21 cellular contexts compared by ENCODE assay signal in the genomic region with DNA sequence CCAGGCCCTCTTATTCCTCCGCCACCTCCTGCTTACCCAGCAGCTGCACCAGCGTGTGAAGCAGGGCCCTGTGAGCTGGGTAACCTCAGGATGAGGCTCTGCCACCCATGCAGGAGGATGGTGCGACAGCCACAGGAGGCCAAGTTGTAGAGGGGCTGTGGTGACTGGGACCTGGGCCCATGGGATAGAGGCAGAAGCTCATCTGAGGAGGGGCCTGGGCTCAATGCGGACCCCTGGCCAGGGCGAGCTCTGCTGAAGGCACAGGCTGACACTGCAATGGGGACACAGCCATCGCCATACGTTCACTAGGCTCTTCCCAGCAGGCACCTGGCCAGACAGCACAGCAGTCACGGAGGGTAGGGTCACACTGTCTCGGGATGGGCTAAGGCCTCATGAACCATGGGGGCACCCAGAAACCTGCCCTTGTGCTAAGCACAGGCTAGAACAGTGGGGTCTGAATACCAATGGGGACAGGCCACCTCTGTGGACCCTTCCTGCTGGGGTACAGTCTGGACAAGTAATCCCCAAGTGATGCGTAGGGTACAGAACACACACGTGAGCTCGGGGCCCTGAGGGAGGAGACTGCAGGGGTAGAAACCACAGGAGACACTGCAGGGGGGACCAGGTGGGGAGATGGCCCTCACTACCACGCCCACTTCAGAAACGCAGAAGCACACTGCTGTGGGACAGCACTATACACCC. TPM values are rescaled to one million over a fixed set of nuclear protein-coding genes. Genes with fewer than 3 reads are reported as not detected.
DNase-seq lines count a peak whose midpoint lies in the region; ATAC-seq and TF ChIP-seq lines count a peak whose summit lies in the region.
"Had no signal": no experiment of that assay in that cellular context is flagged by ENCODE, and none has a peak within 500 bp of the region (broad histone marks: within the 10 kb centered on the region; RNA-seq: fewer than 3 reads in every experiment).

No MANE protein-coding gene starts in this region.

- H3K27me3 ChIP-seq in DND-41 (ENCODE audit: insufficient read depth, low read length, poor library complexity) (no peaks in the 10 kb centered on the region), sigmoid colon (no peaks in the 10 kb centered on the region), A673 (replicated peaks; ENCODE audit: insufficient read depth, low read depth, low read length, poor library complexity) (no peaks in the 10 kb centered on the region)
- H3K27me3 ChIP-seq: BE2C, MG63 had no signal

- intact Hi-C loops in sigmoid colon (cut with DNase I) (no loop called here), A673 (cut with micrococcal nuclease; ENCODE audit: unreplicated experiment) (no loop called here)

- peaks cover 54% of the 10 kb centered on the region for H3K36me3 ChIP-seq in DND-41 (ENCODE audit: insufficient read depth, low read length)
- no peaks in the 10 kb centered on the region for H3K36me3 ChIP-seq in sigmoid colon
- no peaks in the 10 kb centered on the region for H3K36me3 ChIP-seq in A673 (ENCODE audit: insufficient read depth, low read length, poor library complexity, severe bottlenecking)
- H3K36me3 ChIP-seq: BE2C, MG63 had no signal

- peaks cover 14% of the 10 kb centered on the region for H3K79me2 ChIP-seq in DND-41 (ENCODE audit: insufficient read depth, low read length)

- H3K4me1 ChIP-seq in DND-41 (ENCODE audit: insufficient read depth, low read length): no peaks in the 10 kb centered on the region
- no peaks in the 10 kb centered on the region for H3K4me1 ChIP-seq in sigmoid colon
- H3K4me1 ChIP-seq in A673 (ENCODE audit: insufficient read depth, low read length, poor library complexity, severe bottlenecking): no peaks in the 10 kb centered on the region

- no peak overlapping the region for H3K4me2 ChIP-seq in DND-41 (ENCODE audit: insufficient read depth, low read length)
- H3K4me2 ChIP-seq: GM23338 had no signal

- no peak overlapping the region for H3K9ac ChIP-seq in DND-41 (ENCODE audit: low read depth, low read length)

- H3K9me3 ChIP-seq in DND-41 (ENCODE audit: insufficient read depth, low read length, severe bottlenecking) (no peaks in the 10 kb centered on the region), sigmoid colon (no peaks in the 10 kb centered on the region), A673 (ENCODE audit: low read depth, low read length, poor library complexity, severe bottlenecking) (no peaks in the 10 kb centered on the region)
- H3K9me3 ChIP-seq: BE2C, MG63 had no signal

- TF ChIP-seq EP300 in sigmoid colon (IDR thresholded peaks at IDR 0.05): no peak

- CTCF ChIA-PET in A673 (lab: Charles Lee): no interaction called here

- no peak overlapping the region for H3K4me3 ChIP-seq in DND-41 (ENCODE audit: low read depth in 1 of 2, low read length in 2 of 2)
- H3K4me3 ChIP-seq in sigmoid colon: no peak overlapping the region
- no peak overlapping the region for H3K4me3 ChIP-seq in A673 (ENCODE audit: low read depth, low read length, poor library complexity, severe bottlenecking)
- H3K4me3 ChIP-seq: GM23338, MG63 had no signal

- POLR2A ChIA-PET in A673 (lab: Charles Lee; ENCODE audit: low non-redundant PET): no interaction called here

- DNase-seq in DND-41 (peak; percentile 1), epidermal melanocyte (ENCODE audit: insufficient read length, low spot score) (peak; percentile 8), sigmoid colon (peak; percentile 40), A673 (ENCODE audit: low spot score) (no peak)
- DNase-seq in activated CD8-positive, alpha-beta memory T cell treated with anti-CD3 and anti-CD28 coated beads, Interleukin-2, amount 50 U/mL, for 48 hours: peak; percentile 35
- no peak for DNase-seq in activated CD4-positive, alpha-beta T cell treated with anti-CD3 and anti-CD28 coated beads for 1 hour
- DNase-seq: BE2C; CD8-positive, alpha-beta memory T cell; GF-D8; Karpas-422; MG63; NCI-H1092 treated with DMSO at 0.1 percent for 48 hours; NCI-H1694 treated with DMSO at 0.1 percent for 48 hours; NCI-H446; NCI-H69; NK-92 treated with Interleukin-12 subunit alpha and Interleukin-12 subunit beta, amount 100 ng/mL, for 24 hours; RPMI8226; SIG-M5 had no signal

- H4K20me1 ChIP-seq in DND-41 (ENCODE audit: insufficient read depth, low read length): peaks cover 40% of the 10 kb centered on the region

- TF ChIP-seq CTCF in DND-41 (IDR thresholded peaks at IDR 0.05; ENCODE audit: borderline replicate concordance, extremely low read depth, low read length, poor library complexity, severe bottlenecking) (no peak), sigmoid colon (IDR thresholded peaks at IDR 0.05) (no peak), A673 (conservative IDR thresholded peaks at IDR 0.05; ENCODE audit: low read depth, low read length) (no peak)

- 91 to 94% methylated on average over 14 of the region's 14 CpGs for WGBS in sigmoid colon, 2 donors

- BruUV-seq in A673 (replicated peaks; lab: Mats Ljungman, UMichigan): no TSS peak

- no peak overlapping the region for H2AFZ ChIP-seq in DND-41 (ENCODE audit: low read depth, low read length)
- H2AFZ ChIP-seq: GM23338 had no signal

- no peak for TF ChIP-seq POLR2A in sigmoid colon (IDR thresholded peaks at IDR 0.05)

- peak overlapping the region; percentile 49 for H3K27ac ChIP-seq in DND-41 (ENCODE audit: low read length)
- no peak overlapping the region for H3K27ac ChIP-seq in sigmoid colon
- no peak overlapping the region for H3K27ac ChIP-seq in A673 (ENCODE audit: low read depth, low read length, poor library complexity, severe bottlenecking)

- no peak for ATAC-seq in DND-41 (ENCODE audit: insufficient read depth, low read depth)
- ATAC-seq in HG03159 (IDR thresholded peaks at IDR 0.05; ENCODE audit: unreplicated experiment): no peak
- no peak for ATAC-seq in HG03378 (IDR thresholded peaks at IDR 0.05; ENCODE audit: unreplicated experiment)
- ATAC-seq: GM23338 had no signal

RNA-seq across cellular contexts. Expression of gene GNB1L, which starts 35.3 kb away (rescaled TPM):
- total RNA-seq in sigmoid colon: 10 to 100 TPM in 1 of 4 donors, 1 to 10 TPM in 3; 3.6 to 15.0 (median 5.3) TPM
- polyA plus RNA-seq in sigmoid colon: 1 to 10 TPM; 2.5 to 7.0 (median 3.0) TPM
- 17.8 and 17.9 TPM in 2 replicates for total RNA-seq in A673 (2021)

RNA-seq across cellular contexts. Expression of gene RTL10, which starts 35.3 kb away (rescaled TPM):
- total RNA-seq in sigmoid colon (10 to 100 TPM in 1 of 4 donors, 1 to 10 TPM in 3; 6.6 to 15.0 (median 8.7) TPM), A673 (2021) (22.7 and 25.6 TPM in 2 replicates)
- 1 to 10 TPM; 1.8 to 7.8 (median 2.8) TPM for polyA plus RNA-seq in sigmoid colon

RNA-seq across cellular contexts. Expression of gene TBX1, which starts 58.8 kb away (rescaled TPM):
- total RNA-seq in sigmoid colon (1 to 10 TPM; 1.7 to 4.3 (median 3.3) TPM), A673 (2021) (3.6 and 4.7 TPM in 2 replicates)
- 1 to 10 TPM in 2 of 3 donors, not detected in 1; 1.8 to 2.4 TPM for polyA plus RNA-seq in sigmoid colon
- total RNA-seq: CD8-positive, alpha-beta memory T cell had no signal
- polyA plus RNA-seq: CD8-positive, alpha-beta memory T cell had no signal

Comparison
In these comparisons a context has a peak if more than half of its experiments do, and no peak if none do; other contexts are left out.
1. DNase-seq: peak in DND-41 (single experiment), activated CD8-positive, alpha-beta memory T cell treated with anti-CD3 and anti-CD28 coated beads, Interleukin-2, amount 50 U/mL, for 48 hours (single experiment), epidermal melanocyte (single experiment) and sigmoid colon (single experiment); none in activated CD4-positive, alpha-beta T cell treated with anti-CD3 and anti-CD28 coated beads for 1 hour (single experiment) and A673 (single experiment).